ENCODE assay signal across 9 cellular contexts in the genomic region with DNA sequence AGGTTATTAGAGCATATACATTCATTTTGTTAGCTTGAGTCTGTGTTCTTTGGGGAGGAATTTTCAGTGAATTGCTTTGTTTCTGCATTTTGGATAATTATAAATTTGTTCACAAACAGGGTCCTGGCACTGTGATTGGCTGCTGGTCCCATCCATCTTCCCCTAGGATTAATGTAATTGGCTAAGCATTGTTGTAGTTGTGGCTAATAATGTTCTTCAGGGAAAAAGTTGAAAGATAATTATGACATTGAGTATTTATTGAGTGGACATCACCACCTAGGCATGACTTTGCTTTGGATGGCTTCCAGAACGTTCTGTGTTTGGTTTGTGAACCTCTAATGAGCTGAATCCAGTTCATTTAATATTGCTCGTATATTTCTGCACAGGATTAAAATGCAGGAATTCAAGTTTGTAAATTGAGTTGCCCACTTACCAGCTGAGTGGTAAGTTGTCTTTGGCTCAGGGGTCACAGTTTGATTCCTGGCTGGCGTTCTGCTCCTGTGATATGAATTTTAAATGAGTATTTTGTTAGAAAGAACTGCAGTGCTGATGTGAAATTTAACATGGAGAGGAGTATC. TPM values are rescaled to one million over a fixed set of nuclear protein-coding genes. Genes with fewer than 3 reads are reported as not detected.
DNase-seq lines count a peak whose midpoint lies in the region; ATAC-seq, FAIRE-seq and TF ChIP-seq lines count a peak whose summit lies in the region.
"Had no signal": no experiment of that assay in that cellular context is flagged by ENCODE, and none has a peak within 500 bp of the region (broad histone marks: within the 10 kb centered on the region; RNA-seq: fewer than 3 reads in every experiment).

No MANE protein-coding gene starts in this region.

- no peaks in the 10 kb centered on the region for H3K9me3 ChIP-seq in small intestine (ENCODE audit: control insufficient read depth, low read depth)

- DNase-seq in HS-27A (ENCODE audit: low read depth) (peak; percentile 8), RWPE1 (ENCODE audit: low spot score) (peak; percentile 46), foreskin melanocyte (peak; percentile 48), small intestine (peak; percentile 9), NOMO-1 treated with DMSO at 0.1 percent for 48 hours (lab: John Stamatoyannopoulos, UW; ENCODE audit: unreplicated experiment) (no peak), T1000 (lab: John Stamatoyannopoulos, UW) (no peak)
- DNase-seq in stimulated activated naive CD4-positive, alpha-beta T cell (lab: John Stamatoyannopoulos, UW): no peak
- DNase-seq: NCI-H226 had no signal

- FAIRE-seq in small intestine (lab: Jason Lieb, UNC): no peak

- no peak overlapping the region for H3K4me3 ChIP-seq in small intestine (ENCODE audit: low read depth in 1 of 2, low read length in 2 of 2)

- H3K36me3 ChIP-seq in small intestine (ENCODE audit: control insufficient read depth in 2 of 2, insufficient read depth in 2 of 2, low read length in 2 of 2): peaks cover 0 to 5% of the 10 kb centered on the region in 2 donors

- no peaks in the 10 kb centered on the region for H3K27me3 ChIP-seq in small intestine (ENCODE audit: control insufficient read depth in 2 of 2, insufficient read depth in 2 of 2, low read length in 2 of 2)

- H3K27ac ChIP-seq in RWPE1 (no peak overlapping the region), small intestine (ENCODE audit: low read depth in 1 of 2, low read length in 1 of 2) (no peak overlapping the region)

- WGBS in small intestine, 3 donors: 54 to 73% (median 60%) methylated on average over 3 of the region's 3 CpGs

- no peak for ATAC-seq in HG03457 (IDR thresholded peaks at IDR 0.05; ENCODE audit: unreplicated experiment)

- CTCF ChIA-PET in RWPE1 (lab: Yijun Ruan, JAX): no interaction called here

- POLR2A ChIA-PET in RWPE1 (lab: Yijun Ruan, JAX; ENCODE audit: low non-redundant PET): no interaction called here

- no peak for TF ChIP-seq CTCF in RWPE1 (conservative IDR thresholded peaks at IDR 0.05; ENCODE audit: low read depth)

- H3K4me1 ChIP-seq in small intestine (ENCODE audit: control insufficient read depth in 2 of 2, insufficient read depth in 1 of 2, low read depth in 1 of 2, low read length in 1 of 2): peaks cover 0 to 2% of the 10 kb centered on the region in 2 donors

RNA-seq across cellular contexts. Expression of a gene that starts 55.1 kb away (rescaled TPM):
- 10 to 100 TPM in 2 of 3 donors, 1 to 10 TPM in 1; 7.3 to 23.3 (median 10.7) TPM for polyA plus RNA-seq in small intestine

Comparison
In these comparisons a context has a peak if more than half of its experiments do, and no peak if none do; other contexts are left out.
1. DNase-seq: peak in HS-27A (single experiment), RWPE1 (single experiment), foreskin melanocyte (single experiment) and small intestine (single experiment); none in NOMO-1 treated with DMSO at 0.1 percent for 48 hours (single experiment), T1000 (single experiment) and stimulated activated naive CD4-positive, alpha-beta T cell (0 of 6).